In the genomic region with DNA sequence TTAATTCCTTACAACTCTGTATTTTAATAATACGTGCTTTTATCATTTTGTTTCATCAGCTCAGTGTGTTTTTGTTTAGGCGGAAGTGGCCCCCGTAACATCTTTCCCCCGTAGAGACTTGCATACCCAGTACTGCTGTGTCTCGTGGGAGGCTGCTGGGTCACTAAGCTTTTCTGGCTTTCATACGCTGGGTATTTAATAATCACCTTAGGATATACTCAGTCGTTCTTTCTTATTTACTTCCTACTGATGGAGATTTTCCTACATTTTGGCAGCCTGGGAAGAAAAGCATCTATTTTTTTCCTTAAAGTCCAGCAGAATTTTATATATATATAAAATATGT, we compare ENCODE assay signal across 22 cellular contexts. TPM values are rescaled to one million over a fixed set of nuclear protein-coding genes. Genes with fewer than 3 reads are reported as not detected.
A peak's percentile ranks its signal among the peaks of the same experiment; 100 is the strongest.
DNase-seq lines count a peak whose midpoint lies in the region; ATAC-seq and TF ChIP-seq lines count a peak whose summit lies in the region.
"Had no signal": no experiment of that assay in that cellular context is flagged by ENCODE, and none has a peak within 500 bp of the region (broad histone marks: within the 10 kb centered on the region; RNA-seq: fewer than 3 reads in every experiment).

No MANE protein-coding gene starts in this region.

- H3K4me3 ChIP-seq in mammary epithelial cell (replicated peaks in 1 of 3; ENCODE audit: insufficient read depth in 1 of 3, low read depth in 2 of 3, low read length in 3 of 3) (no peak overlapping the region), upper lobe of left lung (no peak overlapping the region), SJCRH30 (no peak overlapping the region)
- H3K4me3 ChIP-seq: HAP-1, SK-N-MC, vagina had no signal

- no peak for ATAC-seq in activated T-cell treated with anti-CD3 and anti-CD28 coated beads, Interleukin-2, amount 50 U/mL, for 4 hours
- ATAC-seq in upper lobe of left lung (ENCODE audit: low FRiP score in 2 of 2), result peak in 1 of 2 donors; percentile 35
- ATAC-seq in GM21528 (IDR thresholded peaks at IDR 0.05; ENCODE audit: low FRiP score, unreplicated experiment), result no peak
- ATAC-seq in stimulated activated effector memory CD8-positive, alpha-beta T cell treated with anti-CD3 and anti-CD28 coated beads, Interleukin-12 subunit alpha, Interleukin-12 subunit beta, amount 100 ng/mL, for 72 hours, result no peak
- ATAC-seq: effector memory CD8-positive, alpha-beta T cell had no signal

- no peaks in the 10 kb centered on the region for H3K9me3 ChIP-seq in mammary epithelial cell (replicated peaks; ENCODE audit: insufficient read depth, low read length)
- H3K9me3 ChIP-seq in upper lobe of left lung, result no peaks in the 10 kb centered on the region
- no peaks in the 10 kb centered on the region for H3K9me3 ChIP-seq in SJCRH30 (replicated peaks)
- H3K9me3 ChIP-seq: HAP-1, vagina had no signal

- intact Hi-C loops in mammary epithelial cell (cut with micrococcal nuclease), result no loop called here

- H2AFZ ChIP-seq in mammary epithelial cell (ENCODE audit: low read depth, low read length), result no peak overlapping the region

- H3K4me3 Mint-ChIP-seq in activated T-cell treated with anti-CD3 and anti-CD28 coated beads, Interleukin-2, amount 50 U/mL, for 24 hours, result no peak overlapping the region
- H3K4me3 Mint-ChIP-seq in activated T-cell treated with anti-CD3 and anti-CD28 coated beads, Interleukin-2, amount 50 U/mL, for 4 hours, result no peak overlapping the region
- no peak overlapping the region for H3K4me3 Mint-ChIP-seq in stimulated activated effector memory CD8-positive, alpha-beta T cell treated with anti-CD3 and anti-CD28 coated beads, Interleukin-12 subunit alpha, Interleukin-12 subunit beta, amount 100 ng/mL, for 72 hours
- H3K4me3 Mint-ChIP-seq: activated CD4-positive, alpha-beta memory T cell treated with anti-CD3 and anti-CD28 coated beads, Interleukin-2, amount 10 ng/mL, durations not matched to agents 7 days and 5 days; central memory CD8-positive, alpha-beta T cell; effector memory CD8-positive, alpha-beta T cell; IgD-negative memory B cell had no signal

- no peaks in the 10 kb centered on the region for H4K20me1 ChIP-seq in mammary epithelial cell (ENCODE audit: insufficient read depth, low read length)

- WGBS in mammary epithelial cell (ENCODE audit: low coverage, missing lambda C conversion rate), result 32% methylated on average over 7 of the region's 7 CpGs
- WGBS in upper lobe of left lung, 2 donors, result 76 to 84% methylated on average over 7 of the region's 7 CpGs

- H3K36me3 Mint-ChIP-seq in activated T-cell treated with anti-CD3 and anti-CD28 coated beads, Interleukin-2, amount 50 U/mL, for 24 hours (ENCODE audit: low read depth), result peaks cover 90% of the 10 kb centered on the region
- peaks cover 45% of the 10 kb centered on the region for H3K36me3 Mint-ChIP-seq in activated T-cell treated with anti-CD3 and anti-CD28 coated beads, Interleukin-2, amount 50 U/mL, for 4 hours (ENCODE audit: insufficient read depth)
- peaks cover 99% of the 10 kb centered on the region for H3K36me3 Mint-ChIP-seq in stimulated activated effector memory CD8-positive, alpha-beta T cell treated with anti-CD3 and anti-CD28 coated beads, Interleukin-12 subunit alpha, Interleukin-12 subunit beta, amount 100 ng/mL, for 72 hours

- dilution Hi-C loops in mammary epithelial cell (cut with HindIII; ENCODE audit: low sequenced_read_pairs), result no loop called here

- no peak for TF ChIP-seq EP300 in upper lobe of left lung (IDR thresholded peaks at IDR 0.05)

- TF ChIP-seq CTCF in mammary epithelial cell (conservative IDR thresholded peaks at IDR 0.05 in 1 of 2, IDR thresholded peaks at IDR 0.05 in 1 of 2; ENCODE audit: extremely low read depth in 1 of 2, insufficient read depth in 1 of 2, low read depth in 1 of 2, low read length in 2 of 2) (no peak), upper lobe of left lung (IDR thresholded peaks at IDR 0.05) (no peak)

- no peak overlapping the region for H3K27ac Mint-ChIP-seq in activated T-cell treated with anti-CD3 and anti-CD28 coated beads, Interleukin-2, amount 50 U/mL, for 24 hours
- H3K27ac Mint-ChIP-seq in stimulated activated effector memory CD8-positive, alpha-beta T cell treated with anti-CD3 and anti-CD28 coated beads, Interleukin-12 subunit alpha, Interleukin-12 subunit beta, amount 100 ng/mL, for 72 hours, result no peak overlapping the region
- H3K27ac Mint-ChIP-seq: activated CD4-positive, alpha-beta memory T cell treated with anti-CD3 and anti-CD28 coated beads, Interleukin-2, amount 10 ng/mL, durations not matched to agents 7 days and 5 days; effector memory CD8-positive, alpha-beta T cell; IgD-negative memory B cell had no signal

- DNase-seq in activated T-cell treated with anti-CD3 and anti-CD28 coated beads, Interleukin-2, amount 50 U/mL, for 24 hours, result peak; percentile 3
- no peak for DNase-seq in activated T-cell treated with anti-CD3 and anti-CD28 coated beads, Interleukin-2, amount 50 U/mL, for 4 hours
- DNase-seq in mammary epithelial cell (no peak), upper lobe of left lung (no peak), SJCRH30 (no peak)
- no peak for DNase-seq in stimulated activated effector memory CD8-positive, alpha-beta T cell treated with anti-CD3 and anti-CD28 coated beads, Interleukin-12 subunit alpha, Interleukin-12 subunit beta, amount 100 ng/mL, for 72 hours (ENCODE audit: low spot score in 2 of 2)
- DNase-seq: activated CD4-positive, alpha-beta memory T cell treated with anti-CD3 and anti-CD28 coated beads, Interleukin-2, amount 10 ng/mL, durations not matched to agents 7 days and 5 days; activated CD4-positive, CD25-positive, alpha-beta regulatory T cell; activated naive CD4-positive, alpha-beta T cell; activated T-cell treated with anti-CD3 and anti-CD28 coated beads for 4 hours; amniotic stem cell; effector memory CD8-positive, alpha-beta T cell; NCI-H748 treated with DMSO at 0.1 percent for 48 hours; stimulated activated CD4-positive, alpha-beta T cell treated with anti-CD3 and anti-CD28 coated beads, Interleukin-12 subunit alpha, Interleukin-12 subunit beta, amount 100 ng/mL, for 4 hours; T-helper 9 cell had no signal

- peaks cover 2% of the 10 kb centered on the region for H3K4me1 Mint-ChIP-seq in activated T-cell treated with anti-CD3 and anti-CD28 coated beads, Interleukin-2, amount 50 U/mL, for 24 hours (ENCODE audit: low read depth)
- H3K4me1 Mint-ChIP-seq in activated T-cell treated with anti-CD3 and anti-CD28 coated beads, Interleukin-2, amount 50 U/mL, for 4 hours (ENCODE audit: low read depth), result no peaks in the 10 kb centered on the region
- no peaks in the 10 kb centered on the region for H3K4me1 Mint-ChIP-seq in stimulated activated effector memory CD8-positive, alpha-beta T cell treated with anti-CD3 and anti-CD28 coated beads, Interleukin-12 subunit alpha, Interleukin-12 subunit beta, amount 100 ng/mL, for 72 hours
- H3K4me1 Mint-ChIP-seq: activated CD4-positive, alpha-beta memory T cell treated with anti-CD3 and anti-CD28 coated beads, Interleukin-2, amount 10 ng/mL, durations not matched to agents 7 days and 5 days had no signal

- peaks cover 22% of the 10 kb centered on the region for H3K79me2 ChIP-seq in mammary epithelial cell (ENCODE audit: insufficient read depth, low read length)

- TF ChIP-seq POLR2A in upper lobe of left lung (IDR thresholded peaks at IDR 0.05), result no peak

- in situ Hi-C loops in mammary epithelial cell (cut with MboI; ENCODE audit: low sequenced_read_pairs in 2 of 2), result no loop called here

- H3K36me3 ChIP-seq in mammary epithelial cell (ENCODE audit: insufficient read depth, low read length), result peaks cover 16% of the 10 kb centered on the region
- peaks cover 33 to 73% (median 55%) of the 10 kb centered on the region in 4 donors for H3K36me3 ChIP-seq in upper lobe of left lung
- H3K36me3 ChIP-seq in SJCRH30, result peaks cover 44% of the 10 kb centered on the region

- H3K27me3 Mint-ChIP-seq in activated T-cell treated with anti-CD3 and anti-CD28 coated beads, Interleukin-2, amount 50 U/mL, for 24 hours, result no peaks in the 10 kb centered on the region
- H3K27me3 Mint-ChIP-seq in activated T-cell treated with anti-CD3 and anti-CD28 coated beads, Interleukin-2, amount 50 U/mL, for 4 hours (ENCODE audit: low read depth), result no peaks in the 10 kb centered on the region
- H3K27me3 Mint-ChIP-seq: activated CD4-positive, alpha-beta memory T cell treated with anti-CD3 and anti-CD28 coated beads, Interleukin-2, amount 10 ng/mL, durations not matched to agents 7 days and 5 days; central memory CD8-positive, alpha-beta T cell; effector memory CD8-positive, alpha-beta T cell; IgD-negative memory B cell had no signal

- BruUV-seq in mammary epithelial cell (replicated peaks; lab: Mats Ljungman, UMichigan), result TSS peak; percentile 16

- H3K9ac ChIP-seq in mammary epithelial cell (ENCODE audit: insufficient read depth, low read length), result peak overlapping the region; percentile 42

- peak overlapping the region; percentile 85 for H3K4me2 ChIP-seq in mammary epithelial cell (ENCODE audit: insufficient read depth, low read depth, low read length)

- H3K27me3 ChIP-seq in mammary epithelial cell (ENCODE audit: insufficient read depth, low read length), result no peaks in the 10 kb centered on the region
- no peaks in the 10 kb centered on the region for H3K27me3 ChIP-seq in layer of hippocampus (ENCODE audit: control insufficient read depth, insufficient read depth, low read length)
- no peaks in the 10 kb centered on the region for H3K27me3 ChIP-seq in upper lobe of left lung
- no peaks in the 10 kb centered on the region for H3K27me3 ChIP-seq in SJCRH30
- H3K27me3 ChIP-seq: vagina had no signal

- peaks cover under 1% of the 10 kb centered on the region for H3K9me3 Mint-ChIP-seq in activated T-cell treated with anti-CD3 and anti-CD28 coated beads, Interleukin-2, amount 50 U/mL, for 24 hours
- H3K9me3 Mint-ChIP-seq in activated T-cell treated with anti-CD3 and anti-CD28 coated beads, Interleukin-2, amount 50 U/mL, for 4 hours, result peaks cover under 1% of the 10 kb centered on the region
- H3K9me3 Mint-ChIP-seq in stimulated activated effector memory CD8-positive, alpha-beta T cell treated with anti-CD3 and anti-CD28 coated beads, Interleukin-12 subunit alpha, Interleukin-12 subunit beta, amount 100 ng/mL, for 72 hours, result no peaks in the 10 kb centered on the region
- H3K9me3 Mint-ChIP-seq: central memory CD8-positive, alpha-beta T cell; effector memory CD8-positive, alpha-beta T cell had no signal

- peak overlapping the region; percentile 67 for H3K27ac ChIP-seq in mammary epithelial cell (ENCODE audit: insufficient read depth, low read depth, low read length)
- H3K27ac ChIP-seq in layer of hippocampus (ENCODE audit: low read depth, low read length), result peak overlapping the region; percentile 55
- peak overlapping the region in 3 of 4 donors; percentile 2 to 51 (median 38) for H3K27ac ChIP-seq in upper lobe of left lung
- H3K27ac ChIP-seq in SJCRH30, result no peak overlapping the region
- H3K27ac ChIP-seq: SK-N-MC, vagina had no signal

- CTCF ChIA-PET in mammary epithelial cell (lab: Charles Lee; ENCODE audit: low non-redundant PET), result interaction anchor here (0.5 kb wide), 1 partner anchor 99 kb away, joined by 4 read pairs; no protein-coding TSS in a partner anchor

- H3K4me1 ChIP-seq in mammary epithelial cell (ENCODE audit: insufficient read depth, low read length) (peaks cover 17% of the 10 kb centered on the region), upper lobe of left lung (no peaks in the 10 kb centered on the region), SJCRH30 (no peaks in the 10 kb centered on the region)
- H3K4me1 ChIP-seq: HAP-1, vagina had no signal

RNA-seq across cellular contexts. Expression of gene SFSWAP, which starts 26.6 kb away (rescaled TPM):
- total RNA-seq in activated T-cell treated with anti-CD3 and anti-CD28 coated beads, Interleukin-2, amount 50 U/mL, for 4 hours, result 10 to 100 TPM; 72.4 to 77.8 (median 76.7) TPM
- total RNA-seq in mammary epithelial cell (10 to 100 TPM; 19.8 to 41.6 TPM), upper lobe of left lung (100 to 1,000 TPM in 1 of 6 donors, 10 to 100 TPM in 5; 33.9 to 136 (median 51.4) TPM)
- 10.0 TPM for polyA plus RNA-seq in mammary epithelial cell
- 19.1 TPM for polyA minus RNA-seq in mammary epithelial cell
- 28.7 and 32.6 TPM in 2 replicates for total RNA-seq in SJCRH30 (2014; rRNA removed; shearing (Covaris generic))
